In genomic region chr16:79482011-79482410, GRCh38 we compare ENCODE assay signal across 19 cellular contexts.
"Had no signal": no experiment of that assay in that cellular context is flagged by ENCODE, and none has a peak within 500 bp of the region (broad histone marks: within the 10 kb centered on the region; RNA-seq: fewer than 3 reads in every experiment).

No MANE protein-coding gene starts in this region.

- H3K4me1 ChIP-seq: ascending aorta, prostate gland, sigmoid colon, thyroid gland had no signal

- DNase-seq: activated CD4-positive, CD25-positive, alpha-beta regulatory T cell treated with anti-CD3 and anti-CD28 coated beads, Interleukin-2, amount 50 U/mL, for 72 hours; activated effector memory CD4-positive, alpha-beta T cell treated with anti-CD3 and anti-CD28 coated beads, Interleukin-2, amount 50 U/mL, for 16 hours; activated T-cell treated with anti-CD3 and anti-CD28 coated beads, Interleukin-2, amount 50 U/mL, for 72 hours; erythroblast; foreskin melanocyte; nephron progenitor cell; occipital lobe; sigmoid colon; stimulated activated CD4-positive, alpha-beta T cell treated with anti-CD3 and anti-CD28 coated beads, Interleukin-4, amount 100 ng/mL, for 4 hours; thyroid gland had no signal

- H3K9me3 Mint-ChIP-seq: activated naive CD4-positive, alpha-beta T cell treated with anti-CD3 and anti-CD28 coated beads, Interleukin-2, amount 50 U/mL, for 24 hours; nephron progenitor cell; stimulated activated memory B cell treated with anti-CD40 and anti-IgM and Interleukin-4, amounts not matched to agents 10 μg/mL and 1 μg/mL and 100 μg/mL, for 72 hours; T-helper 1 cell treated with Interleukin-12 subunit alpha and Interleukin-12 subunit beta and Interleukin-4 antibody, amounts not matched to agents 30 μg/mL and 1 μg/mL, for 36 hours had no signal

- H3K4me1 Mint-ChIP-seq: activated naive CD4-positive, alpha-beta T cell treated with anti-CD3 and anti-CD28 coated beads, Interleukin-2, amount 50 U/mL, for 24 hours; stimulated activated memory B cell treated with anti-CD40 and anti-IgM and Interleukin-4, amounts not matched to agents 10 μg/mL and 1 μg/mL and 100 μg/mL, for 72 hours had no signal

- H3K9me3 ChIP-seq: ascending aorta, prostate gland, sigmoid colon, thyroid gland had no signal

- H3K36me3 ChIP-seq: ascending aorta, prostate gland, sigmoid colon, thyroid gland had no signal

- H3K4me3 Mint-ChIP-seq: activated naive CD4-positive, alpha-beta T cell treated with anti-CD3 and anti-CD28 coated beads, Interleukin-2, amount 50 U/mL, for 24 hours; activated T-cell treated with anti-CD3 and anti-CD28 coated beads, Interleukin-2, amount 50 U/mL, for 72 hours; nephron progenitor cell; stimulated activated memory B cell treated with anti-CD40 and anti-IgM and Interleukin-4, amounts not matched to agents 10 μg/mL and 1 μg/mL and 100 μg/mL, for 72 hours; T-helper 1 cell treated with Interleukin-12 subunit alpha and Interleukin-12 subunit beta and Interleukin-4 antibody, amounts not matched to agents 30 μg/mL and 1 μg/mL, for 36 hours had no signal

- H3K27me3 ChIP-seq: ascending aorta, sigmoid colon, thyroid gland had no signal

- FAIRE-seq: endometrium, urothelium cell line had no signal

- H3K36me3 Mint-ChIP-seq: activated naive CD4-positive, alpha-beta T cell treated with anti-CD3 and anti-CD28 coated beads, Interleukin-2, amount 50 U/mL, for 24 hours; stimulated activated memory B cell treated with anti-CD40 and anti-IgM and Interleukin-4, amounts not matched to agents 10 μg/mL and 1 μg/mL and 100 μg/mL, for 72 hours had no signal

- H3K27ac ChIP-seq: ascending aorta, prostate gland, sigmoid colon, thyroid gland, VCaP had no signal

- H3K4me3 ChIP-seq: ascending aorta, coronary artery, prostate gland, sigmoid colon, thyroid gland had no signal

- H3K27ac Mint-ChIP-seq: activated naive CD4-positive, alpha-beta T cell treated with anti-CD3 and anti-CD28 coated beads, Interleukin-2, amount 50 U/mL, for 24 hours; activated T-cell treated with anti-CD3 and anti-CD28 coated beads, Interleukin-2, amount 50 U/mL, for 72 hours; nephron progenitor cell; stimulated activated memory B cell treated with anti-CD40 and anti-IgM and Interleukin-4, amounts not matched to agents 10 μg/mL and 1 μg/mL and 100 μg/mL, for 72 hours; T-helper 1 cell treated with Interleukin-12 subunit alpha and Interleukin-12 subunit beta and Interleukin-4 antibody, amounts not matched to agents 30 μg/mL and 1 μg/mL, for 36 hours had no signal

- ATAC-seq: activated T-cell treated with anti-CD3 and anti-CD28 coated beads, Interleukin-2, amount 50 U/mL, for 72 hours; stimulated activated memory B cell treated with anti-CD40 and anti-IgM and Interleukin-4, amounts not matched to agents 10 μg/mL and 1 μg/mL and 100 μg/mL, for 72 hours had no signal
